31 cellular contexts compared by ENCODE assay signal in genomic region chr7:36475011-36475342, GRCh38.
"Had no signal": no experiment of that assay in that cellular context is flagged by ENCODE, and none has a peak within 500 bp of the region (broad histone marks: within the 10 kb centered on the region; RNA-seq: fewer than 3 reads in every experiment).

No MANE protein-coding gene starts in this region.

- H3K4me2 ChIP-seq: neural progenitor cell had no signal

- H3K27ac ChIP-seq: adrenal gland, cardiac muscle cell, colonic mucosa, dorsolateral prefrontal cortex, neural progenitor cell, parathyroid adenoma, psoas muscle, sigmoid colon, stomach, thyroid gland, upper lobe of left lung, vagina had no signal

- H3K4me3 ChIP-seq: adrenal gland, cardiac muscle cell, colonic mucosa, dorsolateral prefrontal cortex, neural progenitor cell, psoas muscle, sigmoid colon, stomach, thyroid gland, upper lobe of left lung, vagina had no signal

- H3K4me1 ChIP-seq: adrenal gland, colonic mucosa, neural progenitor cell, psoas muscle, sigmoid colon, thyroid gland, upper lobe of left lung, vagina had no signal

- H3K27ac Mint-ChIP-seq: activated B cell treated with CpG ODN at 0.5 μM for 24 hours; activated T-helper 17 cell treated with anti-CD3 and anti-CD28 coated beads, Interleukin-2, amount 50 U/mL, for 72 hours; brain; neural progenitor cell had no signal

- H3K9me3 ChIP-seq: adrenal gland, colonic mucosa, psoas muscle, sigmoid colon, stomach, thyroid gland, upper lobe of left lung, vagina had no signal

- H3K4me1 Mint-ChIP-seq: activated B cell treated with CpG ODN at 0.5 μM for 24 hours, neural progenitor cell had no signal

- H3K27me3 ChIP-seq: adrenal gland, cardiac muscle cell, colonic mucosa, dorsolateral prefrontal cortex, neural progenitor cell, sigmoid colon, stomach, thyroid gland, upper lobe of left lung, vagina had no signal

- H3K4me3 Mint-ChIP-seq: activated B cell treated with CpG ODN at 0.5 μM for 24 hours; activated T-cell treated with anti-CD3 and anti-CD28 coated beads, Interleukin-2, amount 50 U/mL, for 4 hours; activated T-helper 17 cell treated with anti-CD3 and anti-CD28 coated beads, Interleukin-2, amount 50 U/mL, for 72 hours; brain; neural progenitor cell; stimulated activated effector memory CD8-positive, alpha-beta T cell treated with anti-CD3 and anti-CD28 coated beads, Interleukin-12 subunit alpha, Interleukin-12 subunit beta, amount 100 ng/mL, for 72 hours had no signal

- FAIRE-seq: small intestine had no signal

- H2AFZ ChIP-seq: parathyroid adenoma had no signal

- H3K79me2 ChIP-seq: parathyroid adenoma had no signal

- ATAC-seq: left cardiac atrium, left ventricle myocardium superior, psoas muscle had no signal

- H3K36me3 ChIP-seq: adrenal gland, cardiac muscle cell, colonic mucosa, neural progenitor cell, sigmoid colon, stomach, thyroid gland, upper lobe of left lung, vagina had no signal

- DNase-seq: activated B cell treated with CpG ODN at 0.5 μM for 24 hours; activated CD4-positive, alpha-beta T cell treated with anti-CD3 and anti-CD28 coated beads, Interleukin-2, amount 50 U/mL, for 4 hours; activated CD8-positive, alpha-beta memory T cell treated with anti-CD3 and anti-CD28 coated beads, Interleukin-2, amount 50 U/mL, for 4 hours; activated T-cell treated with anti-CD3 and anti-CD28 coated beads, Interleukin-2, amount 50 U/mL, for 4 hours; adrenal gland; aorta; cerebellar nuclear complex; colonic mucosa; dorsolateral prefrontal cortex; effector memory CD4-positive, alpha-beta T cell; head of caudate nucleus; hippocampal formation; left cardiac atrium; left ventricle myocardium superior; midbrain; naive thymus-derived CD4-positive, alpha-beta T cell; occipital lobe; psoas muscle; sigmoid colon; small intestine; stimulated activated CD4-positive, alpha-beta T cell treated with anti-CD3 and anti-CD28 coated beads, Interleukin-4, amount 100 ng/mL, for 24 hours; stomach; thyroid gland; upper lobe of left lung had no signal

- H3K9ac ChIP-seq: neural progenitor cell, parathyroid adenoma had no signal

- H3K9me3 Mint-ChIP-seq: stimulated activated effector memory CD8-positive, alpha-beta T cell treated with anti-CD3 and anti-CD28 coated beads, Interleukin-12 subunit alpha, Interleukin-12 subunit beta, amount 100 ng/mL, for 72 hours had no signal

- H3K36me3 Mint-ChIP-seq: neural progenitor cell; stimulated activated effector memory CD8-positive, alpha-beta T cell treated with anti-CD3 and anti-CD28 coated beads, Interleukin-12 subunit alpha, Interleukin-12 subunit beta, amount 100 ng/mL, for 72 hours had no signal
